Comparison of ENCODE assay signal across 16 cellular contexts in genomic region chr9:38311382-38312270, GRCh38.
A peak's percentile ranks its signal among the peaks of the same experiment; 100 is the strongest.
DNase-seq lines count a peak whose midpoint lies in the region; ATAC-seq and TF ChIP-seq lines count a peak whose summit lies in the region.
"Had no signal": no experiment of that assay in that cellular context is flagged by ENCODE, and none has a peak within 500 bp of the region (broad histone marks: within the 10 kb centered on the region; RNA-seq: fewer than 3 reads in every experiment).

No MANE protein-coding gene starts in this region.

- H3K27me3 Mint-ChIP-seq in glutamatergic neuron (ENCODE audit: unreplicated experiment) (peaks cover 8% of the 10 kb centered on the region), neural progenitor cell (ENCODE audit: insufficient read depth, low read depth) (peaks cover 11% of the 10 kb centered on the region)

- H3K4me3 Mint-ChIP-seq in glutamatergic neuron (ENCODE audit: unreplicated experiment) (no peak overlapping the region), neural progenitor cell (no peak overlapping the region)
- H3K4me3 Mint-ChIP-seq: CD4-positive, alpha-beta T cell; natural killer cell treated with Interleukin-12 subunit alpha and Interleukin-12 subunit beta and Interleukin-15 and Interleukin-18, amount 100 ng/mL, for 72 hours; stimulated activated memory B cell treated with anti-CD40 and anti-IgM and Interleukin-4, amounts not matched to agents 10 μg/mL and 1 μg/mL and 100 μg/mL, for 72 hours had no signal

- no peak overlapping the region for H3K9ac ChIP-seq in neural progenitor cell

- H3K27me3 ChIP-seq in neural progenitor cell = no peaks in the 10 kb centered on the region
- H3K27me3 ChIP-seq: body of pancreas had no signal

- H2AFZ ChIP-seq in neural progenitor cell (replicated peaks) = peak overlapping the region; percentile 47

- H3K36me3 ChIP-seq in neural progenitor cell = no peaks in the 10 kb centered on the region
- H3K36me3 ChIP-seq: HAP-1 had no signal

- DNase-seq in DMS79 treated with DMSO at 0.1 percent for 48 hours (lab: John Stamatoyannopoulos, UW) = peak; percentile 92
- DNase-seq in NCI-H187 treated with DMSO at 0.1 percent for 48 hours (lab: John Stamatoyannopoulos, UW) = peak; percentile 36
- DNase-seq in glutamatergic neuron = no peak
- DNase-seq in neural progenitor cell (ENCODE audit: low spot score) = peak; percentile 43
- no peak for DNase-seq in NCI-H1105 (lab: John Stamatoyannopoulos, UW)
- no peak for DNase-seq in KG1 (lab: John Stamatoyannopoulos, UW)
- no peak for DNase-seq in activated CD4-positive, CD25-positive, alpha-beta regulatory T cell treated with anti-CD3 and anti-CD28 coated beads, Interleukin-2, amount 50 U/mL, for 72 hours
- DNase-seq: body of pancreas; CD4-positive, alpha-beta T cell; NCI-H2171 treated with DMSO at 0.1 percent for 48 hours; stimulated activated CD4-positive, alpha-beta T cell treated with anti-CD3 and anti-CD28 coated beads, Interleukin-15, amount 100 ng/mL, for 24 hours had no signal

- H3K4me3 ChIP-seq in neural progenitor cell = no peak overlapping the region
- H3K4me3 ChIP-seq: body of pancreas, HAP-1 had no signal

- H3K36me3 Mint-ChIP-seq in glutamatergic neuron (ENCODE audit: unreplicated experiment) = no peaks in the 10 kb centered on the region
- H3K36me3 Mint-ChIP-seq in neural progenitor cell = no peaks in the 10 kb centered on the region
- H3K36me3 Mint-ChIP-seq: natural killer cell treated with Interleukin-12 subunit alpha and Interleukin-12 subunit beta and Interleukin-15 and Interleukin-18, amount 100 ng/mL, for 72 hours; stimulated activated memory B cell treated with anti-CD40 and anti-IgM and Interleukin-4, amounts not matched to agents 10 μg/mL and 1 μg/mL and 100 μg/mL, for 72 hours had no signal

- H3K27ac Mint-ChIP-seq in glutamatergic neuron (ENCODE audit: unreplicated experiment) = peak overlapping the region; percentile 39
- H3K27ac Mint-ChIP-seq in neural progenitor cell = peak overlapping the region; percentile 46
- H3K27ac Mint-ChIP-seq: CD4-positive, alpha-beta T cell; natural killer cell treated with Interleukin-12 subunit alpha and Interleukin-12 subunit beta and Interleukin-15 and Interleukin-18, amount 100 ng/mL, for 72 hours; stimulated activated memory B cell treated with anti-CD40 and anti-IgM and Interleukin-4, amounts not matched to agents 10 μg/mL and 1 μg/mL and 100 μg/mL, for 72 hours had no signal

- H3K79me2 ChIP-seq in neural progenitor cell (ENCODE audit: low read depth) = no peaks in the 10 kb centered on the region

- no peak for ATAC-seq in GM19463 (IDR thresholded peaks at IDR 0.05; ENCODE audit: unreplicated experiment)
- ATAC-seq: body of pancreas; natural killer cell treated with Interleukin-12 subunit alpha and Interleukin-12 subunit beta and Interleukin-15 and Interleukin-18, amount 100 ng/mL, for 72 hours had no signal

- no peak overlapping the region for H3K4me2 ChIP-seq in neural progenitor cell

- H4K20me1 ChIP-seq in neural progenitor cell (ENCODE audit: low read depth) = no peaks in the 10 kb centered on the region

- H3K4me1 ChIP-seq in neural progenitor cell = peaks cover 16% of the 10 kb centered on the region

- no peak overlapping the region for H3K27ac ChIP-seq in neural progenitor cell
- H3K27ac ChIP-seq: body of pancreas, epithelial cell of prostate had no signal

- no peak for TF ChIP-seq CTCF in glutamatergic neuron (IDR thresholded peaks at IDR 0.05; ENCODE audit: partially characterized antibody, unreplicated experiment)
- no peak for TF ChIP-seq CTCF in neural progenitor cell (IDR thresholded peaks at IDR 0.05)

- no peaks in the 10 kb centered on the region for H3K9me3 ChIP-seq in neural progenitor cell (ENCODE audit: low read depth)
- H3K9me3 ChIP-seq: body of pancreas, HAP-1 had no signal

- H3K9me3 Mint-ChIP-seq in glutamatergic neuron (ENCODE audit: unreplicated experiment) = peaks cover 12% of the 10 kb centered on the region
- no peaks in the 10 kb centered on the region for H3K9me3 Mint-ChIP-seq in neural progenitor cell
- H3K9me3 Mint-ChIP-seq: CD4-positive, alpha-beta T cell; natural killer cell treated with Interleukin-12 subunit alpha and Interleukin-12 subunit beta and Interleukin-15 and Interleukin-18, amount 100 ng/mL, for 72 hours; stimulated activated memory B cell treated with anti-CD40 and anti-IgM and Interleukin-4, amounts not matched to agents 10 μg/mL and 1 μg/mL and 100 μg/mL, for 72 hours had no signal

- H3K4me1 Mint-ChIP-seq in glutamatergic neuron (ENCODE audit: low read depth, unreplicated experiment) (peaks cover 44% of the 10 kb centered on the region), neural progenitor cell (peaks cover 35% of the 10 kb centered on the region)
- H3K4me1 Mint-ChIP-seq: stimulated activated memory B cell treated with anti-CD40 and anti-IgM and Interleukin-4, amounts not matched to agents 10 μg/mL and 1 μg/mL and 100 μg/mL, for 72 hours had no signal

- H3F3A ChIP-seq in neural progenitor cell (ENCODE audit: low read depth) = no peaks in the 10 kb centered on the region

Comparison
In these comparisons a context has a peak if more than half of its experiments do, and no peak if none do; other contexts are left out.
1. DNase-seq: peak in DMS79 treated with DMSO at 0.1 percent for 48 hours (single experiment), NCI-H187 treated with DMSO at 0.1 percent for 48 hours (single experiment) and neural progenitor cell (single experiment); none in glutamatergic neuron (single experiment), NCI-H1105 (single experiment), KG1 (single experiment) and activated CD4-positive, CD25-positive, alpha-beta regulatory T cell treated with anti-CD3 and anti-CD28 coated beads, Interleukin-2, amount 50 U/mL, for 72 hours (single experiment).